In genomic region chr3:46987485-46988401, GRCh38 we compare ENCODE assay signal across 9 cellular contexts. TPM values are rescaled to one million over a fixed set of nuclear protein-coding genes. Genes with fewer than 3 reads are reported as not detected.
A peak's percentile ranks its signal among the peaks of the same experiment; 100 is the strongest.
DNase-seq lines count a peak whose midpoint lies in the region; ATAC-seq, FAIRE-seq and TF ChIP-seq lines count a peak whose summit lies in the region.
"Had no signal": no experiment of that assay in that cellular context is flagged by ENCODE, and none has a peak within 500 bp of the region (broad histone marks: within the 10 kb centered on the region; RNA-seq: fewer than 3 reads in every experiment).

No MANE protein-coding gene starts in this region.

- DNase-seq in GM12891 (ENCODE audit: insufficient read length, low spot score) (peak; percentile 94), NOMO-1 (lab: John Stamatoyannopoulos, UW; ENCODE audit: unreplicated experiment in 2 of 2) (peak; percentile 84 to 95), right atrium auricular region (ENCODE audit: low spot score) (no peak), smooth muscle cell (lab: John Stamatoyannopoulos, UW; ENCODE audit: unreplicated experiment) (no peak), NCI-H2171 (lab: John Stamatoyannopoulos, UW) (no peak)
- peak; percentile 87 for DNase-seq in activated T-cell treated with anti-CD3 and anti-CD28 coated beads, Interleukin-2, amount 50 U/mL, for 1 hour
- peak; percentile 62 to 86 (median 69) for DNase-seq in stimulated activated CD4-positive, alpha-beta T cell treated with anti-CD3 and anti-CD28 coated beads, TNF-alpha, amount 100 ng/mL, for 24 hours (ENCODE audit: low read depth in 3 of 3)

- no peaks in the 10 kb centered on the region for H4K20me1 ChIP-seq in smooth muscle cell (ENCODE audit: low read depth)

- ATAC-seq in HG02759 (IDR thresholded peaks at IDR 0.05; ENCODE audit: unreplicated experiment) = peak; percentile 78

- H3K9me3 ChIP-seq in right atrium auricular region (no peaks in the 10 kb centered on the region), smooth muscle cell (replicated peaks; ENCODE audit: low read depth) (no peaks in the 10 kb centered on the region)

- H2AFZ ChIP-seq in smooth muscle cell (ENCODE audit: low read depth) = no peak overlapping the region
- H2AFZ ChIP-seq: parathyroid adenoma had no signal

- no peaks in the 10 kb centered on the region for H3K79me2 ChIP-seq in smooth muscle cell (ENCODE audit: low read depth)
- H3K79me2 ChIP-seq: parathyroid adenoma had no signal

- TF ChIP-seq CTCF in right atrium auricular region (IDR thresholded peaks at IDR 0.05) (no peak), smooth muscle cell (IDR thresholded peaks at IDR 0.05; ENCODE audit: borderline replicate concordance, insufficient read depth, poor library complexity, severe bottlenecking) (no peak)

- H3K9ac ChIP-seq in smooth muscle cell (ENCODE audit: low read depth) = no peak overlapping the region
- H3K9ac ChIP-seq: parathyroid adenoma had no signal

- H3K4me1 ChIP-seq in right atrium auricular region (peaks cover 0 to 23% of the 10 kb centered on the region in 2 donors), smooth muscle cell (ENCODE audit: low read depth) (peaks cover 3% of the 10 kb centered on the region)
- H3K4me1 ChIP-seq: parathyroid adenoma had no signal

- H3K27me3 ChIP-seq in right atrium auricular region = no peaks in the 10 kb centered on the region
- H3K27me3 ChIP-seq in smooth muscle cell (ENCODE audit: low read depth) = no peaks in the 10 kb centered on the region

- H3K4me3 ChIP-seq in right atrium auricular region (no peak overlapping the region), smooth muscle cell (no peak overlapping the region)

- no peak; the same call in 1 of the 2 replicates for TF ChIP-seq POLR2A in GM12891 (IDR thresholded peaks at IDR 0.05; ENCODE audit: low read depth, low read length)

- H3K36me3 ChIP-seq in right atrium auricular region = no peaks in the 10 kb centered on the region
- no peaks in the 10 kb centered on the region for H3K36me3 ChIP-seq in smooth muscle cell (ENCODE audit: low read depth)

- H3K4me2 ChIP-seq in smooth muscle cell = no peak overlapping the region

- H3F3A ChIP-seq in smooth muscle cell (ENCODE audit: low read depth) = no peaks in the 10 kb centered on the region

- WGBS in smooth muscle cell (ENCODE audit: low lambda C conversion rate) = 69% methylated on average over 18 of the region's 26 CpGs

- FAIRE-seq in GM12891 (lab: Jason Lieb, UNC) = peak; percentile 97

- H3K27ac ChIP-seq in right atrium auricular region (peak overlapping the region; percentile 21 to 22), smooth muscle cell (ENCODE audit: low read depth) (no peak overlapping the region)
- H3K27ac ChIP-seq: parathyroid adenoma had no signal

TF ChIP-seq in GM12891, 5 proteins besides CTCF, POLR2A, EP300 and RAD21:
- TF ChIP-seq POU2F2 (IDR thresholded peaks at IDR 0.05; ENCODE audit: low read depth, low read length) (no peak), POLR2AphosphoS5 (IDR thresholded peaks at IDR 0.05; ENCODE audit: low read depth, low read length) (no peak; the same call in 1 of the 2 replicates), TAF1 (IDR thresholded peaks at IDR 0.05; ENCODE audit: low read depth, low read length) (no peak), PAX5 (IDR thresholded peaks at IDR 0.05; ENCODE audit: insufficient read depth, low read length, severe bottlenecking) (peak; percentile 74), SPI1 (IDR thresholded peaks at IDR 0.05; ENCODE audit: low read depth, low read length) (peak; percentile 49)

RNA-seq across cellular contexts. Expression of gene NBEAL2, which starts 8.3 kb away (rescaled TPM):
- polyA plus RNA-seq in GM12891 (2012; ENCODE audit: low read depth, missing spikeins) = 53.4 TPM
- total RNA-seq in right atrium auricular region = 10 to 100 TPM in 1 of 2 donors, 1 to 10 TPM in 1; 7.5 to 15.3 TPM
- total RNA-seq in smooth muscle cell = 11.0 and 11.9 TPM in 2 replicates
- polyA plus RNA-seq in smooth muscle cell = 4.1 and 26.8 TPM in 2 replicates

RNA-seq across cellular contexts. Expression of gene CCDC12, which starts 11.2 kb away (rescaled TPM):
- 55.8 TPM for polyA plus RNA-seq in GM12891 (2012; ENCODE audit: low read depth, missing spikeins)
- total RNA-seq in right atrium auricular region = 10 to 100 TPM; 27.5 to 38.6 TPM
- total RNA-seq in smooth muscle cell = 12.5 and 23.9 TPM in 2 replicates
- polyA plus RNA-seq in smooth muscle cell = 52.4 and 69.0 TPM in 2 replicates

Comparison
In these comparisons a context has a peak if more than half of its experiments do, and no peak if none do; other contexts are left out.
1. DNase-seq: peak in GM12891 (single experiment), NOMO-1 (2 of 2), activated T-cell treated with anti-CD3 and anti-CD28 coated beads, Interleukin-2, amount 50 U/mL, for 1 hour (single experiment) and stimulated activated CD4-positive, alpha-beta T cell treated with anti-CD3 and anti-CD28 coated beads, TNF-alpha, amount 100 ng/mL, for 24 hours (3 of 3); none in right atrium auricular region (single experiment), smooth muscle cell (single experiment) and NCI-H2171 (single experiment).